8 cellular contexts compared by ENCODE assay signal in genomic region chr19:58558623-58559274, GRCh38. TPM values are rescaled to one million over a fixed set of nuclear protein-coding genes. Genes with fewer than 3 reads are reported as not detected.
DNase-seq lines count a peak whose midpoint lies in the region; ATAC-seq and TF ChIP-seq lines count a peak whose summit lies in the region.

No MANE protein-coding gene starts in this region.

- ATAC-seq in GM18505 (IDR thresholded peaks at IDR 0.05; ENCODE audit: unreplicated experiment) (peak; percentile 47), HG02943 (IDR thresholded peaks at IDR 0.05; ENCODE audit: low read depth, unreplicated experiment) (peak; percentile 47), body of pancreas (peak; percentile 83)

- peak in 1 of 7 experiments; percentile 4 for TF ChIP-seq CTCF in body of pancreas (IDR thresholded peaks at IDR 0.05)

- intact Hi-C loops in body of pancreas (cut with DNase I): no loop called here

- H3K4me3 ChIP-seq in SK-N-MC (peak overlapping the region; percentile 93), body of pancreas (peak overlapping the region; percentile 36 to 38), iPS-20b (ENCODE audit: low read length) (peak overlapping the region; percentile 92)

- H3K4me1 ChIP-seq in body of pancreas (peaks cover 69% of the 10 kb centered on the region), iPS-20b (ENCODE audit: insufficient read depth, low read length) (peaks cover 14% of the 10 kb centered on the region)

- H3K27me3 ChIP-seq in body of pancreas (no peaks in the 10 kb centered on the region), iPS-20b (ENCODE audit: insufficient read depth, low read length) (peaks cover 36% of the 10 kb centered on the region)

- 0 to 1% methylated on average over 5 to 64 of the region's 76 CpGs for WGBS in body of pancreas, 2 donors

- H3K27ac ChIP-seq in SK-N-MC (peak overlapping the region; percentile 99), body of pancreas (peak overlapping the region; percentile 98 to 100 (median 100)), iPS-20b (ENCODE audit: low read length) (peak overlapping the region; percentile 98)

- H3K9me3 ChIP-seq in SK-N-MC (ENCODE audit: low read depth, low read length) (no peaks in the 10 kb centered on the region), body of pancreas (no peaks in the 10 kb centered on the region), iPS-20b (ENCODE audit: insufficient read depth, low read depth, low read length) (no peaks in the 10 kb centered on the region)

- H3K36me3 ChIP-seq in SK-N-MC (ENCODE audit: insufficient read depth, low read length) (peaks cover 17% of the 10 kb centered on the region), body of pancreas (replicated peaks in 1 of 2; ENCODE audit: insufficient read depth in 1 of 2, low read depth in 2 of 2) (peaks cover 0 to 4% of the 10 kb centered on the region in 2 donors), iPS-20b (ENCODE audit: insufficient read depth, low read depth, low read length) (peaks cover 13% of the 10 kb centered on the region)

- DNase-seq in SK-N-MC (ENCODE audit: low read depth, low spot score) (peak; percentile 90), body of pancreas (peak; percentile 99), smooth muscle cell of the brain vasculature (ENCODE audit: low read depth, low spot score) (peak; percentile 97), KG1 (lab: John Stamatoyannopoulos, UW) (no peak), HUDEP-2 (lab: John Stamatoyannopoulos, UW; ENCODE audit: unreplicated experiment in 76 of 76) (no peak)

- H3K9ac ChIP-seq in SK-N-MC (ENCODE audit: insufficient read length) (peak overlapping the region; percentile 99), iPS-20b (ENCODE audit: low read depth, low read length) (peak overlapping the region; percentile 99)

- TF ChIP-seq POLR2A in GM18505 (IDR thresholded peaks at IDR 0.05; ENCODE audit: borderline replicate concordance, extremely low read depth, insufficient read depth, insufficient read length) (peak; percentile 56), body of pancreas (IDR thresholded peaks at IDR 0.05) (peak; percentile 31 to 75 (median 71))

RNA-seq across cellular contexts. Expression of gene UBE2M, which starts 0.3 kb away (rescaled TPM):
- total RNA-seq in body of pancreas: 10 to 100 TPM; 10.5 to 11.7 TPM

RNA-seq across cellular contexts. Expression of gene CHMP2A, which starts 3.8 kb away (rescaled TPM):
- 10 to 100 TPM; 22.7 to 66.4 TPM for total RNA-seq in body of pancreas

RNA-seq across cellular contexts. Expression of gene MZF1, which starts 14.4 kb away (rescaled TPM):
- 10 to 100 TPM; 31.4 to 59.3 TPM for total RNA-seq in body of pancreas

RNA-seq across cellular contexts. Expression of gene TRIM28, which starts 14.9 kb away (rescaled TPM):
- 100 to 1,000 TPM; 244 to 273 TPM for total RNA-seq in body of pancreas

RNA-seq across cellular contexts. Expression of gene ZBTB45, which starts 39.1 kb away (rescaled TPM):
- total RNA-seq in body of pancreas: 10 to 100 TPM in 1 of 2 donors, 1 to 10 TPM in 1; 9.9 to 12.9 TPM

Comparison
In these comparisons a context has a peak if more than half of its experiments do, and no peak if none do; other contexts are left out.
1. DNase-seq: peak in SK-N-MC (single experiment), body of pancreas (4 of 4) and smooth muscle cell of the brain vasculature (single experiment); none in KG1 (single experiment) and HUDEP-2 (0 of 76).
2. H3K4me3 ChIP-seq: peak in every context shown above with its lines; median percentile 93 in SK-N-MC; 92 in iPS-20b; 37 in body of pancreas.
3. Peak in every context shown above with its lines, with median percentiles within 50 percentile points of each other: ATAC-seq and H3K27ac ChIP-seq.